13 cellular contexts compared by ENCODE assay signal in genomic region chr11:34327804-34328631, GRCh38. TPM values are rescaled to one million over a fixed set of nuclear protein-coding genes. Genes with fewer than 3 reads are reported as not detected.
DNase-seq lines count a peak whose midpoint lies in the region; ATAC-seq and TF ChIP-seq lines count a peak whose summit lies in the region.
"Had no signal": no experiment of that assay in that cellular context is flagged by ENCODE, and none has a peak within 500 bp of the region (broad histone marks: within the 10 kb centered on the region; RNA-seq: fewer than 3 reads in every experiment).

No MANE protein-coding gene starts in this region.

- intact Hi-C loops in testis (cut with DNase I; ENCODE audit: low total_unique reads) = no loop called here

- DNase-seq in NCI-H524 treated with DMSO at 0.1 percent for 48 hours (lab: John Stamatoyannopoulos, UW) = peak; percentile 62
- peak; percentile 66 for DNase-seq in medulla oblongata (ENCODE audit: extremely low spot score)
- DNase-seq in testis = peak; percentile 49
- no peak for DNase-seq in NCI-H510A (lab: John Stamatoyannopoulos, UW)
- DNase-seq in NCI-H1105 treated with DMSO at 0.1 percent for 48 hours (lab: John Stamatoyannopoulos, UW) = no peak
- DNase-seq: activated CD4-positive, alpha-beta T cell treated with anti-CD3 and anti-CD28 coated beads for 4 hours; islet precursor cell; stimulated activated CD4-positive, alpha-beta T cell treated with anti-CD3 and anti-CD28 coated beads, Interleukin-1b, Interleukin-23, amount 100 ng/mL, for 48 hours had no signal

- H3K4me3 ChIP-seq in esophagus (ENCODE audit: low read depth in 1 of 2, low read length in 2 of 2) (no peak overlapping the region), testis (no peak overlapping the region)

- H3K9me3 ChIP-seq in esophagus (ENCODE audit: control insufficient read depth in 2 of 2, insufficient read depth in 1 of 2, low read depth in 1 of 2, low read length in 1 of 2) (no peaks in the 10 kb centered on the region), testis (no peaks in the 10 kb centered on the region)

- TF ChIP-seq CTCF in testis (IDR thresholded peaks at IDR 0.05) = no peak

- H3K27me3 ChIP-seq in esophagus (ENCODE audit: control insufficient read depth in 1 of 2, insufficient read depth in 2 of 2, low read length in 2 of 2) (no peaks in the 10 kb centered on the region), testis (no peaks in the 10 kb centered on the region)

- TF ChIP-seq POLR2A in testis (IDR thresholded peaks at IDR 0.05) = no peak

- ATAC-seq in GM21717 (IDR thresholded peaks at IDR 0.05; ENCODE audit: unreplicated experiment) (no peak), GM21786 (IDR thresholded peaks at IDR 0.05; ENCODE audit: unreplicated experiment) (no peak)
- ATAC-seq: activated T-helper 17 cell treated with anti-CD3 and anti-CD28 coated beads, Interleukin-2, amount 50 U/mL, for 72 hours; stimulated activated memory B cell treated with anti-CD40 and anti-IgM and Interleukin-4, amounts not matched to agents 10 μg/mL and 1 μg/mL and 100 μg/mL, for 72 hours had no signal

- H3K36me3 ChIP-seq in esophagus (ENCODE audit: control insufficient read depth in 2 of 2, insufficient read depth in 2 of 2, low read length in 1 of 2) = no peaks in the 10 kb centered on the region
- H3K36me3 ChIP-seq in testis (ENCODE audit: low read depth, missing control alignments) = no peaks in the 10 kb centered on the region

- peak overlapping the region; percentile 8 to 47 for H3K27ac ChIP-seq in esophagus (ENCODE audit: low read depth in 2 of 2, low read length in 1 of 2)
- peak overlapping the region in 1 of 2 donors; percentile 36 for H3K27ac ChIP-seq in testis

- WGBS in esophagus, 2 donors = 66 to 70% methylated on average over 7 of the region's 7 CpGs
- 33 to 42% methylated on average over 7 of the region's 7 CpGs for WGBS in testis, 2 donors

- H3K4me1 ChIP-seq in esophagus (ENCODE audit: control insufficient read depth in 2 of 2, insufficient read depth in 2 of 2, low read length in 1 of 2) (no peaks in the 10 kb centered on the region), testis (peaks cover 16% of the 10 kb centered on the region)

RNA-seq across cellular contexts. Expression of gene ABTB2, which starts 29.8 kb away (rescaled TPM):
- polyA plus RNA-seq in esophagus (1 to 10 TPM; 3.2 to 4.3 TPM), testis (ENCODE audit: insufficient read depth, low read depth, low replicate concordance) (8.9 TPM)
- total RNA-seq in testis = 10 to 100 TPM in 1 of 2 donors, 1 to 10 TPM in 1; 5.8 to 12.1 TPM

Comparison
In these comparisons a context has a peak if more than half of its experiments do, and no peak if none do; other contexts are left out.
1. DNase-seq: peak in NCI-H524 treated with DMSO at 0.1 percent for 48 hours (single experiment), medulla oblongata (single experiment) and testis (single experiment); none in NCI-H510A (single experiment) and NCI-H1105 treated with DMSO at 0.1 percent for 48 hours (single experiment).